13 cellular contexts compared by ENCODE assay signal in the genomic region with DNA sequence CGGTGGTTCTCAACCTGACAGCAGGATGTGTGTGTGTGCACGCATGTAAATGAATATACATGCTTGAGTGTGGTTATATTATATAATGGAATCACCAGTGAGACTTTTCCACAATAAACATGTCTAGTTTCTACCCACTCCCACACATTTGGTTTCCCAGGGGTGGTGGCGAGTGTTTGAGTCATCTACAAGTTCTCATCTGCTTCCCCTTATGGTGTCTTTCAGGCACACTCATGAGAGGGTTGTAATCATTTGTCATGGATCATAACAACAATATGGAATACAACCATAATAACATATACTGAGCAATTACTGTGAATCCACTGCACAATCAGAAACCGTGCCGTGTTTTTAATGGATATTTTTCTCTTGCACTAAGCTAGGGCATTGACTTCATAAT. TPM values are rescaled to one million over a fixed set of nuclear protein-coding genes. Genes with fewer than 3 reads are reported as not detected.
"Had no signal": no experiment of that assay in that cellular context is flagged by ENCODE, and none has a peak within 500 bp of the region (broad histone marks: within the 10 kb centered on the region; RNA-seq: fewer than 3 reads in every experiment).

No MANE protein-coding gene starts in this region.

- H3K27me3 Mint-ChIP-seq: activated B cell treated with CpG ODN at 0.5 μM for 24 hours had no signal

- H3K27me3 ChIP-seq: stomach, testis, upper lobe of left lung had no signal

- H3K9me3 Mint-ChIP-seq: activated B cell treated with CpG ODN at 0.5 μM for 24 hours; activated naive CD4-positive, alpha-beta T cell treated with anti-CD3 and anti-CD28 coated beads, Interleukin-2, amount 50 U/mL, for 24 hours had no signal

- H3K36me3 Mint-ChIP-seq: activated naive CD4-positive, alpha-beta T cell treated with anti-CD3 and anti-CD28 coated beads, Interleukin-2, amount 50 U/mL, for 24 hours had no signal

- H3K27ac Mint-ChIP-seq: activated B cell treated with CpG ODN at 0.5 μM for 24 hours; activated naive CD4-positive, alpha-beta T cell treated with anti-CD3 and anti-CD28 coated beads, Interleukin-2, amount 50 U/mL, for 24 hours had no signal

- H3K4me1 ChIP-seq: lower lobe of right lung had no signal

- H3K9me3 ChIP-seq: lower lobe of right lung, stomach, testis, upper lobe of left lung had no signal

- ATAC-seq: left colon, lower lobe of right lung, sciatic nerve had no signal

- H3K36me3 ChIP-seq: lower lobe of right lung, stomach, upper lobe of left lung had no signal

- H3K27ac ChIP-seq: lower lobe of right lung, stomach, testis, upper lobe of left lung had no signal

- H3K4me1 Mint-ChIP-seq: activated B cell treated with CpG ODN at 0.5 μM for 24 hours; activated naive CD4-positive, alpha-beta T cell treated with anti-CD3 and anti-CD28 coated beads, Interleukin-2, amount 50 U/mL, for 24 hours had no signal

- DNase-seq: activated B cell treated with CpG ODN at 0.5 μM for 24 hours; activated CD8-positive, alpha-beta memory T cell treated with anti-CD3 and anti-CD28 coated beads, Interleukin-2, amount 50 U/mL, for 4 hours; cerebellar nuclear complex; effector CD8-positive, alpha-beta T cell; left colon; lower lobe of right lung; stomach; SW 1271; testis; upper lobe of left lung had no signal

- FAIRE-seq: islet of Langerhans had no signal

- H3K4me3 ChIP-seq: lower lobe of right lung, stomach, testis, upper lobe of left lung had no signal

- H3K4me3 Mint-ChIP-seq: activated B cell treated with CpG ODN at 0.5 μM for 24 hours; activated naive CD4-positive, alpha-beta T cell treated with anti-CD3 and anti-CD28 coated beads, Interleukin-2, amount 50 U/mL, for 24 hours had no signal

RNA-seq across cellular contexts. Expression of gene PARD3B, which starts 31.3 kb away (rescaled TPM):
- total RNA-seq: activated B cell treated with CpG ODN at 0.5 μM for 24 hours had no signal
